In genomic region chr2:159803235-159803962, GRCh38 we compare ENCODE assay signal across 3 cellular contexts.
A peak's percentile ranks its signal among the peaks of the same experiment; 100 is the strongest.
TF ChIP-seq lines count a peak whose summit lies in the region.

No MANE protein-coding gene starts in this region.

TF ChIP-seq in HEK293, 187 proteins besides CTCF, POLR2A, EP300 and RAD21 (continued from another document):
- peak; percentile 53; the same call in 1 of the 2 replicates for TF ChIP-seq ATF2 (tag by site-specific recombination; IDR thresholded peaks at IDR 0.05; ENCODE audit: low read depth)
- TF ChIP-seq KLF8 (tag by site-specific recombination; IDR thresholded peaks at IDR 0.05) = no peak
- no peak for TF ChIP-seq PRDM1 (tag by site-specific recombination; IDR thresholded peaks at IDR 0.05)
- no peak for TF ChIP-seq ZNF266 (tag by site-specific recombination; IDR thresholded peaks at IDR 0.05; ENCODE audit: low read depth)

TF ChIP-seq in K562, 482 proteins besides CTCF, POLR2A, EP300 and RAD21:
- TF ChIP-seq, protein P1, sequence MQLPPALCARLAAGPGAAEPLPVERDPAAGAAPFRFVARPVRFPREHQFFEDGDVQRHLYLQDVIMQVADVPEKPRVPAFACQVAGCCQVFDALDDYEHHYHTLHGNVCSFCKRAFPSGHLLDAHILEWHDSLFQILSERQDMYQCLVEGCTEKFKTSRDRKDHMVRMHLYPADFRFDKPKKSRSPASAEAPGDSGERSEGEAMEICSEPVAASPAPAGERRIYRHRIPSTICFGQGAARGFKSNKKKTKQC (CRISPR knock-in tag; IDR thresholded peaks at IDR 0.05) = no peak
- TF ChIP-seq, protein P2, sequence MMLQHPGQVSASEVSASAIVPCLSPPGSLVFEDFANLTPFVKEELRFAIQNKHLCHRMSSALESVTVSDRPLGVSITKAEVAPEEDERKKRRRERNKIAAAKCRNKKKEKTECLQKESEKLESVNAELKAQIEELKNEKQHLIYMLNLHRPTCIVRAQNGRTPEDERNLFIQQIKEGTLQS (IDR thresholded peaks at IDR 0.05) = 0 out of 2 replicates have a peak, but pooled peaks have one; percentile 17
- TF ChIP-seq, protein P2 (CRISPR knock-in tag; conservative IDR thresholded peaks at IDR 0.05) = no peak
- no peak for TF ChIP-seq CCAR2 (IDR thresholded peaks at IDR 0.05; ENCODE audit: low read depth, low read length)
- TF ChIP-seq, protein P3, sequence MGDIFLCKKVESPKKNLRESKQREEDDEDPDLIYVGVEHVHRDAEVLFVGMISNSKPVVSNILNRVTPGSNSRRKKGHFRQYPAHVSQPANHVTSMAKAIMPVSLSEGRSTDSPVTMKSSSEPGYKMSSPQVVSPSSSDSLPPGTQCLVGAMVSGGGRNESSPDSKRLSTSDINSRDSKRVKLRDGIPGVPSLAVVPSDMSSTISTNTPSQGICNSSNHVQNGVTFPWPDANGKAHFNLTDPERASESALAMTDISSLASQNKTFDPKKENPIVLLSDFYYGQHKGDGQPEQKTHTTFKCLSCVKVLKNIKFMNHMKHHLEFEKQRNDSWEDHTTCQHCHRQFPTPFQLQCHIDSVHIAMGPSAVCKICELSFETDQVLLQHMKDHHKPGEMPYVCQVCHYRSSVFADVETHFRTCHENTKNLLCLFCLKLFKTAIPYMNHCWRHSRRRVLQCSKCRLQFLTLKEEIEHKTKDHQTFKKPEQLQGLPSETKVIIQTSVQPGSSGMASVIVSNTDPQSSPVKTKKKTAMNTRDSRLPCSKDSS (IDR thresholded peaks at IDR 0.05; ENCODE audit: low read depth, partially characterized antibody) = no peak
- TF ChIP-seq ZNF232 (CRISPR knock-in tag; IDR thresholded peaks at IDR 0.05) = no peak
- no peak for TF ChIP-seq NR1H2 (CRISPR knock-in tag; IDR thresholded peaks at IDR 0.05)
- TF ChIP-seq ETV5 (CRISPR knock-in tag; IDR thresholded peaks at IDR 0.05; ENCODE audit: low read depth) = no peak
- no peak for TF ChIP-seq CTBP1 (IDR thresholded peaks at IDR 0.05; ENCODE audit: borderline replicate concordance)

TF ChIP-seq in HEK293T, 16 proteins besides CTCF, POLR2A, EP300 and RAD21:
- TF ChIP-seq PKNOX1 (IDR thresholded peaks at IDR 0.05) (no peak), FOXA1 (IDR thresholded peaks at IDR 0.05) (no peak), FOXM1 (IDR thresholded peaks at IDR 0.05; ENCODE audit: borderline replicate concordance) (no peak), CTBP1 (IDR thresholded peaks at IDR 0.05; ENCODE audit: borderline replicate concordance) (no peak), ARNT (IDR thresholded peaks at IDR 0.05) (no peak), NFRKB (IDR thresholded peaks at IDR 0.05) (no peak), SUZ12 (IDR thresholded peaks at IDR 0.05) (no peak), BHLHE40 (IDR thresholded peaks at IDR 0.05; ENCODE audit: borderline replicate concordance) (no peak), LEF1 (IDR thresholded peaks at IDR 0.05; ENCODE audit: borderline replicate concordance) (no peak), L3MBTL2 (conservative IDR thresholded peaks at IDR 0.05) (no peak), ZNF384 (IDR thresholded peaks at IDR 0.05) (no peak), HDGF (IDR thresholded peaks at IDR 0.05; ENCODE audit: borderline replicate concordance) (no peak), SP1 (IDR thresholded peaks at IDR 0.05) (no peak), ELF4 (IDR thresholded peaks at IDR 0.05) (no peak), TARDBP (IDR thresholded peaks at IDR 0.05) (no peak), FOXK2 (IDR thresholded peaks at IDR 0.05) (no peak)
